Comparison of ENCODE assay signal across 1 cellular context in the genomic region with DNA sequence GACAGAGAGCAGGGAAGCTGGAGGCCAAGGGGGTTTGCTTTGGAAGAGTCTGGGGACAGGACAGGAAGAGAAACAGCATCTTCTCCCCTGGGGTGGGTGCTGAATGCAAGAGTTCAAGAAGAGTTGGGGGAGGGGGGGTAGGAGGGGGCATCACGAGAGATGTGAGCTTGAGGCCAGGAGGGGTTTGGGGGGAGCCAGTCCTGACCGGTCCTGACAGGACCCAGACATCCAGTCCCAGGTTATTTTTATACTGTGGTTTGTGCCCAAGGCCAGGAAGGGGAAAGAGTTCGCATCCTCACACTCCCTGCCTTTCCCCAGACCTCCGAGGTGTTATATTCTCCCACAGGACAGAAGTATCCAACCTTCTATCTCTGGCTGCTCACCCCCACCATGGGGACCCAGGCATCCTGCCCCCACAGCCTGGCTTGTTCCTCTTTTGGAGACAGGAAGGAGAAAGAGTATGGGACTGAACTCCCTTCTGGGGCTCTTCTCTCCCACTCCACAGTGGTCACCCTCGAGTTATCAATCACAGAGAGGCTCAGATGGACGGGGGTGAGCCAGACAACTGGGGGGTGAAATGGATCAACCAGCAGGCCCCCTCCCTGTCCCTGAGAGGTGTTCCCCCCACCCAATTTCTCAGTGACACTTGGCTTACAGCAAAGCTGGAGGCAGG.
TF ChIP-seq lines count a peak whose summit lies in the region.

No MANE protein-coding gene starts in this region.

TF ChIP-seq in A549, 52 proteins besides CTCF, POLR2A, EP300 and RAD21 (continued from another document):
- TF ChIP-seq EHMT2 (IDR thresholded peaks at IDR 0.05; ENCODE audit: low read depth) (no peak), RARB (CRISPR knock-in tag; IDR thresholded peaks at IDR 0.05) (no peak), NPAS2 (CRISPR knock-in tag; IDR thresholded peaks at IDR 0.05; ENCODE audit: borderline replicate concordance) (no peak), RFX5 (IDR thresholded peaks at IDR 0.05) (no peak), CHD4 (IDR thresholded peaks at IDR 0.05; ENCODE audit: borderline replicate concordance) (no peak), SMC3 (IDR thresholded peaks at IDR 0.05) (no peak), ZNF302 (CRISPR knock-in tag; IDR thresholded peaks at IDR 0.05) (no peak)
- TF ChIP-seq, protein P1, sequence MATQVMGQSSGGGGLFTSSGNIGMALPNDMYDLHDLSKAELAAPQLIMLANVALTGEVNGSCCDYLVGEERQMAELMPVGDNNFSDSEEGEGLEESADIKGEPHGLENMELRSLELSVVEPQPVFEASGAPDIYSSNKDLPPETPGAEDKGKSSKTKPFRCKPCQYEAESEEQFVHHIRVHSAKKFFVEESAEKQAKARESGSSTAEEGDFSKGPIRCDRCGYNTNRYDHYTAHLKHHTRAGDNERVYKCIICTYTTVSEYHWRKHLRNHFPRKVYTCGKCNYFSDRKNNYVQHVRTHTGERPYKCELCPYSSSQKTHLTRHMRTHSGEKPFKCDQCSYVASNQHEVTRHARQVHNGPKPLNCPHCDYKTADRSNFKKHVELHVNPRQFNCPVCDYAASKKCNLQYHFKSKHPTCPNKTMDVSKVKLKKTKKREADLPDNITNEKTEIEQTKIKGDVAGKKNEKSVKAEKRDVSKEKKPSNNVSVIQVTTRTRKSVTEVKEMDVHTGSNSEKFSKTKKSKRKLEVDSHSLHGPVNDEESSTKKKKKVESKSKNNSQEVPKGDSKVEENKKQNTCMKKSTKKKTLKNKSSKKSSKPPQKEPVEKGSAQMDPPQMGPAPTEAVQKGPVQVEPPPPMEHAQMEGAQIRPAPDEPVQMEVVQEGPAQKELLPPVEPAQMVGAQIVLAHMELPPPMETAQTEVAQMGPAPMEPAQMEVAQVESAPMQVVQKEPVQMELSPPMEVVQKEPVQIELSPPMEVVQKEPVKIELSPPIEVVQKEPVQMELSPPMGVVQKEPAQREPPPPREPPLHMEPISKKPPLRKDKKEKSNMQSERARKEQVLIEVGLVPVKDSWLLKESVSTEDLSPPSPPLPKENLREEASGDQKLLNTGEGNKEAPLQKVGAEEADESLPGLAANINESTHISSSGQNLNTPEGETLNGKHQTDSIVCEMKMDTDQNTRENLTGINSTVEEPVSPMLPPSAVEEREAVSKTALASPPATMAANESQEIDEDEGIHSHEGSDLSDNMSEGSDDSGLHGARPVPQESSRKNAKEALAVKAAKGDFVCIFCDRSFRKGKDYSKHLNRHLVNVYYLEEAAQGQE (IDR thresholded peaks at IDR 0.05) = no peak
- TF ChIP-seq, protein P2, sequence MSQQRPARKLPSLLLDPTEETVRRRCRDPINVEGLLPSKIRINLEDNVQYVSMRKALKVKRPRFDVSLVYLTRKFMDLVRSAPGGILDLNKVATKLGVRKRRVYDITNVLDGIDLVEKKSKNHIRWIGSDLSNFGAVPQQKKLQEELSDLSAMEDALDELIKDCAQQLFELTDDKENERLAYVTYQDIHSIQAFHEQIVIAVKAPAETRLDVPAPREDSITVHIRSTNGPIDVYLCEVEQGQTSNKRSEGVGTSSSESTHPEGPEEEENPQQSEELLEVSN (IDR thresholded peaks at IDR 0.05; ENCODE audit: borderline replicate concordance, low read depth) = no peak
TF ChIP-seq in A549: peak in this region for 0.
